ENCODE assay signal across 8 cellular contexts in the genomic region with DNA sequence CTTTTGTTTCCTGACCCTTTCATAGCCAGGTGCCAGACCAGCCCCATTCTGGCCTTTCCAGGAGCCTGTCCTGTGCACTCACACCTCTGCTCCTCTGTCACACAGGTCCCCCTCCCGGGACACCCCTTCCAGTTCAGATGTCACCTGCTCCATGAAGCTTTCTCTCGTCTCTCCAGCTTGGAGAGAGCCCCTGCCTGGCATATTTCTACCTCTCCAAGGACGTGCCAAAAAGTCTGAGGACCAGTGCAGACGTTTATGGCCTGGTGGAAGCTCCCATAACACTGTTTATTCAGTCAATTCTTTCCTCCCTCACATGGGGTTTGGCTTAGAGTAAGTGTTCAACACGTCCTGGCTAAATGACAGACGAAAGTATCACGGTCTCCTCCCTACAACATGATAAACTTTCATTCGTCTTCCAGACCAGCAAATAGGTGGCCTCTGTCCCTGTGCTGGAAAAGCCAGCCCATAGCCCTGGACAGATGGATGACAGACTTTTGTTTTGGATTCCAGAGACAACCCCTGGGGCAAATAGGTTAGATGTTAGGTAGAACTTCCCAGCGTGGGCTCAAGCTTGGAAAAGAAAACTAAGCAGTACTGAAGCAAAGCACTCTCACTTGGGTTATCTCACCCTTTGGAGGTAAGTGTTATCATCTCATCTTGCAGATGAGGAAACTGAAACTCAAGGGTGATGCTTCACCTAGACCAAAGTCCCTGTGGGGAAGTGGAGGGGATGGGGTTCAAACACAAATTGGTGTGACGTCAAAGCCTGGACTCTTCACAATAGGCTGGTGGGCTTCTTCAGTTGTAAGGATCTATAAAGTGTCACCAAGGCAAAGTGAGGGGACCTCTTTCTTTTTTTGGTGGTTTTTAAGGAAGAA. TPM values are rescaled to one million over a fixed set of nuclear protein-coding genes. Genes with fewer than 3 reads are reported as not detected.
DNase-seq lines count a peak whose midpoint lies in the region; ATAC-seq and TF ChIP-seq lines count a peak whose summit lies in the region.

No MANE protein-coding gene starts in this region.

- ATAC-seq in right cardiac atrium = no peak
- no peak for ATAC-seq in left cardiac atrium
- ATAC-seq in HG03095 (IDR thresholded peaks at IDR 0.05; ENCODE audit: unreplicated experiment) = no peak
- ATAC-seq in GM23338 = no peak

- peak overlapping the region; percentile 79 for H3K27ac ChIP-seq in right cardiac atrium (ENCODE audit: low read length)
- peak overlapping the region; percentile 89 for H3K27ac ChIP-seq in vagina
- H3K27ac ChIP-seq in GM23338 (ENCODE audit: low read depth) = no peak overlapping the region

- peak overlapping the region; percentile 90 for H3K9ac ChIP-seq in adipocyte (ENCODE audit: low read length)
- H3K9ac ChIP-seq in mucosa of stomach (ENCODE audit: low read length) = peak overlapping the region; percentile 76

- peaks cover 24% of the 10 kb centered on the region for H3K4me1 ChIP-seq in right cardiac atrium (ENCODE audit: control insufficient read depth, insufficient read depth, low read length)
- H3K4me1 ChIP-seq in adipocyte (ENCODE audit: control insufficient read depth, insufficient read depth, low read length) = peaks cover 65% of the 10 kb centered on the region
- H3K4me1 ChIP-seq in mucosa of stomach (ENCODE audit: control insufficient read depth, insufficient read depth, low read length) = peaks cover 69% of the 10 kb centered on the region
- peaks cover 71% of the 10 kb centered on the region for H3K4me1 ChIP-seq in vagina
- peaks cover 18% of the 10 kb centered on the region for H3K4me1 ChIP-seq in GM23338 (ENCODE audit: insufficient read depth)

- peaks cover 16% of the 10 kb centered on the region for H4K20me1 ChIP-seq in GM23338 (replicated peaks; ENCODE audit: insufficient read depth)

- no peaks in the 10 kb centered on the region for H3K36me3 Mint-ChIP-seq in GM23338 (ENCODE audit: low read depth)

- intact Hi-C loops in right cardiac atrium (cut with DNase I) = no loop called here
- intact Hi-C loops in left cardiac atrium (cut with DNase I) = loop anchor here (5.0 kb wide), 2 partner anchors 81 to 86 kb away; no protein-coding TSS in a partner anchor
- intact Hi-C loops in vagina (cut with DNase I) = no loop called here
- intact Hi-C loops in head of caudate nucleus (cut with DNase I) = loop anchor here (10.0 kb wide), 1 partner anchor 312 kb away; no protein-coding TSS in a partner anchor

- no peak overlapping the region for H3K27ac Mint-ChIP-seq in GM23338

- no peak overlapping the region for H3K4me3 Mint-ChIP-seq in GM23338

- H3K79me2 ChIP-seq in GM23338 (replicated peaks; ENCODE audit: insufficient read depth) = peaks cover 39% of the 10 kb centered on the region

- no peak overlapping the region for H3K4me2 ChIP-seq in GM23338

- DNase-seq in right cardiac atrium = peak in 1 of 3 donors; percentile 23
- DNase-seq in left cardiac atrium = no peak
- no peak for DNase-seq in adipocyte (ENCODE audit: low read depth)
- peak in 1 of 2 donors; percentile 91 for DNase-seq in vagina (ENCODE audit: extremely low spot score in 2 of 2)
- DNase-seq in GM23338 (ENCODE audit: low spot score) = no peak
- no peak for DNase-seq in head of caudate nucleus

- 29% methylated on average over 10 of the region's 10 CpGs for WGBS in right cardiac atrium

- H3K9me3 ChIP-seq in right cardiac atrium (ENCODE audit: control insufficient read depth, low read length) = no peaks in the 10 kb centered on the region
- no peaks in the 10 kb centered on the region for H3K9me3 ChIP-seq in adipocyte (ENCODE audit: control insufficient read depth, low read length)
- no peaks in the 10 kb centered on the region for H3K9me3 ChIP-seq in mucosa of stomach (ENCODE audit: control insufficient read depth, low read length)
- H3K9me3 ChIP-seq in vagina = no peaks in the 10 kb centered on the region

- TF ChIP-seq POLR2A in vagina (IDR thresholded peaks at IDR 0.05) = no peak

- peak overlapping the region; percentile 86 for H3K4me3 ChIP-seq in right cardiac atrium (ENCODE audit: low read length)
- peak overlapping the region; percentile 85 for H3K4me3 ChIP-seq in adipocyte (ENCODE audit: low read length)
- no peak overlapping the region for H3K4me3 ChIP-seq in mucosa of stomach (ENCODE audit: low read length)
- H3K4me3 ChIP-seq in vagina = peak overlapping the region; percentile 76 to 95
- no peak overlapping the region for H3K4me3 ChIP-seq in GM23338

- H3K36me3 ChIP-seq in adipocyte (ENCODE audit: control insufficient read depth, insufficient read depth, low read length, severe bottlenecking) (no peaks in the 10 kb centered on the region), mucosa of stomach (ENCODE audit: control insufficient read depth, insufficient read depth, low read length) (no peaks in the 10 kb centered on the region), vagina (no peaks in the 10 kb centered on the region), GM23338 (ENCODE audit: insufficient read depth) (no peaks in the 10 kb centered on the region)

- TF ChIP-seq CTCF in vagina (IDR thresholded peaks at IDR 0.05) = no peak
- no peak for TF ChIP-seq CTCF in GM23338 (conservative IDR thresholded peaks at IDR 0.05; ENCODE audit: low read depth in 2 of 2)

- no peaks in the 10 kb centered on the region for H3K9me2 ChIP-seq in GM23338 (ENCODE audit: insufficient read depth)

- no peaks in the 10 kb centered on the region for H3F3A ChIP-seq in GM23338 (replicated peaks; ENCODE audit: low read depth)

- no peaks in the 10 kb centered on the region for H3K9me3 Mint-ChIP-seq in GM23338

- H2AFZ ChIP-seq in GM23338 = no peak overlapping the region

- peaks cover 32% of the 10 kb centered on the region for H3K4me1 Mint-ChIP-seq in GM23338

- H3K27me3 ChIP-seq in right cardiac atrium (ENCODE audit: control insufficient read depth, insufficient read depth) (no peaks in the 10 kb centered on the region), adipocyte (replicated peaks; ENCODE audit: control insufficient read depth, insufficient read depth, low read length) (peaks cover 3% of the 10 kb centered on the region), mucosa of stomach (ENCODE audit: control insufficient read depth, insufficient read depth, low read length) (no peaks in the 10 kb centered on the region), vagina (no peaks in the 10 kb centered on the region), GM23338 (ENCODE audit: insufficient read depth) (peaks cover 32% of the 10 kb centered on the region)

- H3K27me3 Mint-ChIP-seq in GM23338 (ENCODE audit: insufficient read depth, low read depth, poor library complexity) = peaks cover 24% of the 10 kb centered on the region

TF ChIP-seq in GM23338, 12 proteins besides CTCF, POLR2A, EP300 and RAD21 (continues in another document):
- TF ChIP-seq POLR2AphosphoS5 (IDR thresholded peaks at IDR 0.05; ENCODE audit: low read depth) (no peak), ZNF114 (CRISPR knock-in tag; IDR thresholded peaks at IDR 0.05) (no peak), JUNB (IDR thresholded peaks at IDR 0.05; ENCODE audit: unreplicated experiment) (no peak)

RNA-seq across cellular contexts. Expression of a gene that starts 52.9 kb away (rescaled TPM):
- total RNA-seq in right cardiac atrium = 100 to 1,000 TPM in 3 of 4 donors, 10 to 100 TPM in 1; 99.1 to 158 (median 114) TPM
- polyA plus RNA-seq in right cardiac atrium = 76.2 TPM
- total RNA-seq in left cardiac atrium = 100 to 1,000 TPM in 1 of 2 donors, 10 to 100 TPM in 1; 66.2 to 138 TPM
- 93.8 TPM for total RNA-seq in vagina
- total RNA-seq in GM23338 (2014; rRNA removed; shearing (Covaris generic)) = 45.0 and 48.0 TPM in 2 replicates
- polyA plus RNA-seq in GM23338 (2016; fragmentation: Nextera tagmentation; extraction: Ambion mirVana) = 10.4 and 11.0 TPM in 2 replicates

Comparison
In these comparisons a context has a peak if more than half of its experiments do, and no peak if none do; other contexts are left out.
1. intact Hi-C loops: an anchor here in left cardiac atrium (5.0 kb wide) and head of caudate nucleus (10.0 kb wide); none called in right cardiac atrium and vagina.
2. H3K4me3 ChIP-seq: peak in right cardiac atrium (single experiment), adipocyte (single experiment) and vagina (2 of 2); none in mucosa of stomach (single experiment) and GM23338 (single experiment).